In the genomic region with DNA sequence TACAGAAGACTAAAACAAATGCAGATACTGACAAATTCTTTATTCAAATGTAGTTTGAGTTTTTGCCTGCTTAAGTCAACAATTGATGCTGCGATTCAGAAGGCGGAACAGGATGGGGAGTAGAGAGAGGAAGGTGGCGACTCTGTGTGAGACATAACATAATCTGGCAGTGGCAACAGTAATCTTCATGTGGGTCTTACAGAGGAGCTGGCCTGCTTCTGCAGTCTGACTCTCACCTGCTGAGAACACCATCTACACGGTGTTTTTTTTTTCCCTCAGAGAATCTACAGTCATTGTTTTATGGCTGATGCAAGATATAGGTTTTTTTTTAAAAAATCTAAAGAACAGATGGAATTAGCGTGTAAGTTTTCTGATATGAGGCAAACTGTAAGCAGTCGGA, we compare ENCODE assay signal across 1 cellular context.
TF ChIP-seq lines count a peak whose summit lies in the region.

No MANE protein-coding gene starts in this region.

TF ChIP-seq in endothelial cell of umbilical vein, 7 proteins besides CTCF, POLR2A, EP300 and RAD21 (continued from another document):
- TF ChIP-seq POLR2AphosphoS5 (IDR thresholded peaks at IDR 0.05; ENCODE audit: insufficient read depth, low read depth, low read length) (no peak), FOS (IDR thresholded peaks at IDR 0.05; ENCODE audit: borderline replicate concordance, insufficient read depth, low read length) (no peak), MYC (IDR thresholded peaks at IDR 0.05; ENCODE audit: low read depth, low read length) (no peak), EZH2 (IDR thresholded peaks at IDR 0.05; ENCODE audit: borderline replicate concordance, low read depth, low read length, severe bottlenecking) (no peak)
- TF ChIP-seq, protein P1, sequence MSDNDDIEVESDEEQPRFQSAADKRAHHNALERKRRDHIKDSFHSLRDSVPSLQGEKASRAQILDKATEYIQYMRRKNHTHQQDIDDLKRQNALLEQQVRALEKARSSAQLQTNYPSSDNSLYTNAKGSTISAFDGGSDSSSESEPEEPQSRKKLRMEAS (IDR thresholded peaks at IDR 0.05; ENCODE audit: insufficient read depth, insufficient read length), result no peak
